1 cellular context compared by ENCODE assay signal in genomic region chr22:39296981-39297489, GRCh38.
TF ChIP-seq lines count a peak whose summit lies in the region.

No MANE protein-coding gene starts in this region.

TF ChIP-seq in IMR-90, 13 proteins besides CTCF, POLR2A, EP300 and RAD21 (continued from another document):
- TF ChIP-seq MAZ (IDR thresholded peaks at IDR 0.05; ENCODE audit: borderline replicate concordance, low read depth, low read length) = no peak
